In genomic region chr9:7285199-7285598, GRCh38 we compare ENCODE assay signal across 28 cellular contexts.
"Had no signal": no experiment of that assay in that cellular context is flagged by ENCODE, and none has a peak within 500 bp of the region (broad histone marks: within the 10 kb centered on the region; RNA-seq: fewer than 3 reads in every experiment).

No MANE protein-coding gene starts in this region.

- H3K4me3 ChIP-seq: stomach, suprapubic skin, testis, thoracic aorta, thyroid gland, tibial artery, tibial nerve, upper lobe of left lung, upper lobe of right lung, uterus, vagina had no signal

- H3K27me3 ChIP-seq: stomach, testis, thyroid gland, tibial artery, tibial nerve, upper lobe of left lung, upper lobe of right lung, uterus, vagina had no signal

- H3K36me3 ChIP-seq: stomach, suprapubic skin, thoracic aorta, thyroid gland, tibial artery, tibial nerve, upper lobe of left lung, upper lobe of right lung, uterus, vagina had no signal

- ATAC-seq: stimulated activated effector memory CD8-positive, alpha-beta T cell treated with anti-CD3 and anti-CD28 coated beads, Interleukin-12 subunit alpha, Interleukin-12 subunit beta, amount 100 ng/mL, for 72 hours; stimulated activated memory B cell treated with anti-CD40 and anti-IgM and Interleukin-4, amounts not matched to agents 10 μg/mL and 1 μg/mL and 100 μg/mL, for 72 hours; stimulated activated naive B cell treated with anti-CD40 and anti-IgM and Interleukin-4, amounts not matched to agents 10 μg/mL and 1 μg/mL and 100 μg/mL, for 72 hours; stimulated activated naive CD8-positive, alpha-beta T cell treated with anti-CD3 and anti-CD28 coated beads, Interleukin-15, Interleukin-2, amounts not matched to agents 100 U/mL and 50 U/mL, for 24 hours; upper lobe of right lung had no signal

- H3K36me3 Mint-ChIP-seq: stimulated activated effector memory CD8-positive, alpha-beta T cell treated with anti-CD3 and anti-CD28 coated beads, Interleukin-12 subunit alpha, Interleukin-12 subunit beta, amount 100 ng/mL, for 72 hours; stimulated activated memory B cell treated with anti-CD40 and anti-IgM and Interleukin-4, amounts not matched to agents 10 μg/mL and 1 μg/mL and 100 μg/mL, for 72 hours; stimulated activated naive B cell treated with anti-CD40 and anti-IgM and Interleukin-4, amounts not matched to agents 10 μg/mL and 1 μg/mL and 100 μg/mL, for 72 hours; type B pancreatic cell had no signal

- H3K27ac ChIP-seq: stomach, suprapubic skin, testis, thoracic aorta, thyroid gland, tibial artery, tibial nerve, upper lobe of left lung, upper lobe of right lung, uterus, vagina had no signal

- FAIRE-seq: urothelium cell line had no signal

- H3K9me3 ChIP-seq: stomach, suprapubic skin, testis, thoracic aorta, thyroid gland, tibial artery, tibial nerve, upper lobe of left lung, upper lobe of right lung, uterus, vagina had no signal

- H3K4me3 Mint-ChIP-seq: stimulated activated effector memory CD8-positive, alpha-beta T cell treated with anti-CD3 and anti-CD28 coated beads, Interleukin-12 subunit alpha, Interleukin-12 subunit beta, amount 100 ng/mL, for 72 hours; stimulated activated memory B cell treated with anti-CD40 and anti-IgM and Interleukin-4, amounts not matched to agents 10 μg/mL and 1 μg/mL and 100 μg/mL, for 72 hours; stimulated activated naive B cell treated with anti-CD40 and anti-IgM and Interleukin-4, amounts not matched to agents 10 μg/mL and 1 μg/mL and 100 μg/mL, for 72 hours; stimulated activated naive CD8-positive, alpha-beta T cell treated with anti-CD3 and anti-CD28 coated beads, Interleukin-15, amount 100 ng/mL, for 72 hours; stimulated activated naive CD8-positive, alpha-beta T cell treated with anti-CD3 and anti-CD28 coated beads, Interleukin-15, Interleukin-2, amounts not matched to agents 100 ng/mL and 50 ng/mL, for 24 hours; type B pancreatic cell had no signal

- H3K27ac Mint-ChIP-seq: stimulated activated effector memory CD8-positive, alpha-beta T cell treated with anti-CD3 and anti-CD28 coated beads, Interleukin-12 subunit alpha, Interleukin-12 subunit beta, amount 100 ng/mL, for 72 hours; stimulated activated memory B cell treated with anti-CD40 and anti-IgM and Interleukin-4, amounts not matched to agents 10 μg/mL and 1 μg/mL and 100 μg/mL, for 72 hours; stimulated activated naive B cell treated with anti-CD40 and anti-IgM and Interleukin-4, amounts not matched to agents 10 μg/mL and 1 μg/mL and 100 μg/mL, for 72 hours; stimulated activated naive CD8-positive, alpha-beta T cell treated with anti-CD3 and anti-CD28 coated beads, Interleukin-15, amount 100 ng/mL, for 72 hours; stimulated activated naive CD8-positive, alpha-beta T cell treated with anti-CD3 and anti-CD28 coated beads, Interleukin-15, Interleukin-2, amounts not matched to agents 100 ng/mL and 50 ng/mL, for 24 hours; type B pancreatic cell had no signal

- H3K4me1 ChIP-seq: stomach, suprapubic skin, testis, thyroid gland, tibial artery, tibial nerve, upper lobe of left lung, upper lobe of right lung, uterus, vagina had no signal

- H3K4me1 Mint-ChIP-seq: stimulated activated effector memory CD8-positive, alpha-beta T cell treated with anti-CD3 and anti-CD28 coated beads, Interleukin-12 subunit alpha, Interleukin-12 subunit beta, amount 100 ng/mL, for 72 hours had no signal

- DNase-seq: stimulated activated CD4-positive, alpha-beta T cell treated with anti-CD3 and anti-CD28 coated beads, Interleukin-2, amount 100 ng/mL, for 48 hours; stimulated activated CD4-positive, alpha-beta T cell treated with anti-CD3 and anti-CD28 coated beads, Interleukin-4, amount 100 ng/mL, for 1 hour; stimulated activated CD4-positive, alpha-beta T cell treated with anti-CD3 and anti-CD28 coated beads, Interleukin-4, amount 100 ng/mL, for 24 hours; stimulated activated CD4-positive, alpha-beta T cell treated with anti-CD3 and anti-CD28 coated beads, Interleukin-4, amount 100 ng/mL, for 4 hours; stimulated activated CD8-positive, alpha-beta memory T cell treated with anti-CD3 and anti-CD28 coated beads, Interleukin-4, amount 100 ng/mL, for 48 hours; stimulated activated naive B cell treated with anti-CD40 and anti-IgM and Interleukin-4, amounts not matched to agents 10 μg/mL and 1 μg/mL and 100 μg/mL, for 72 hours; stimulated activated naive CD4-positive, alpha-beta T cell; stimulated activated naive CD4-positive, alpha-beta T cell treated with Interleukin-2 at 50 U/mL for 16 hours; stimulated activated naive CD8-positive, alpha-beta T cell treated with anti-CD3 and anti-CD28 coated beads, Interleukin-15, amount 100 ng/mL, for 72 hours; stimulated activated naive CD8-positive, alpha-beta T cell treated with anti-CD3 and anti-CD28 coated beads, Interleukin-15, Interleukin-2, amounts not matched to agents 100 U/mL and 50 U/mL, for 24 hours; stomach; substantia nigra; testis; thyroid gland; tibial artery; trophoblast cell; upper lobe of left lung; upper lobe of right lung; uterus had no signal
